In genomic region chr5:79621056-79621455, GRCh38 we compare ENCODE assay signal across 15 cellular contexts. TPM values are rescaled to one million over a fixed set of nuclear protein-coding genes. Genes with fewer than 3 reads are reported as not detected.
A peak's percentile ranks its signal among the peaks of the same experiment; 100 is the strongest.
DNase-seq lines count a peak whose midpoint lies in the region; FAIRE-seq and TF ChIP-seq lines count a peak whose summit lies in the region.
"Had no signal": no experiment of that assay in that cellular context is flagged by ENCODE, and none has a peak within 500 bp of the region (broad histone marks: within the 10 kb centered on the region; RNA-seq: fewer than 3 reads in every experiment).

No MANE protein-coding gene starts in this region.

- TF ChIP-seq CTCF in CD14-positive monocyte (IDR thresholded peaks at IDR 0.05) (no peak), cardiac fibroblast (IDR thresholded peaks at IDR 0.05; ENCODE audit: low read depth, low read length) (no peak)

- no peak overlapping the region for H2AK5ac ChIP-seq in mesenchymal stem cell (ENCODE audit: low read length, severe bottlenecking)

- H3K4ac ChIP-seq in mesenchymal stem cell (ENCODE audit: low read depth in 1 of 2, low read length in 2 of 2) = no peak overlapping the region

- H3K27me3 ChIP-seq in mesenchymal stem cell (ENCODE audit: control insufficient read depth in 1 of 2, insufficient read depth in 1 of 2, low read length in 2 of 2) = no peaks in the 10 kb centered on the region
- H3K27me3 ChIP-seq: neural progenitor cell had no signal

- no peak overlapping the region for H2AFZ ChIP-seq in mesenchymal stem cell (ENCODE audit: low read depth, low read length)
- H2AFZ ChIP-seq: neural progenitor cell had no signal

- CTCF ChIA-PET in activated CD4-positive, alpha-beta memory T cell treated with anti-CD3 and anti-CD28 coated beads for 36 hours (lab: Charles Lee) = interaction anchor here (0.7 kb wide), 1 partner anchor 168 kb away, joined by 3 read pairs; no protein-coding TSS in a partner anchor

- no peak for FAIRE-seq in frontal cortex (lab: Jason Lieb, UNC)

- H3K14ac ChIP-seq in mesenchymal stem cell (ENCODE audit: low read length in 2 of 2) = no peak overlapping the region

- DNase-seq in CD14-positive monocyte (ENCODE audit: low spot score) (no peak), LHCN-M2 (ENCODE audit: low read depth) (peak; percentile 47), cardiac fibroblast (ENCODE audit: low read depth in 2 of 2) (peak; percentile 10 to 87), mesenchymal stem cell (peak; percentile 60), NCI-H1092 (lab: John Stamatoyannopoulos, UW) (no peak), frontal cortex (ENCODE audit: low spot score in 2 of 2) (no peak), DMS114 treated with DMSO at 0.1 percent for 48 hours (lab: John Stamatoyannopoulos, UW; ENCODE audit: unreplicated experiment) (no peak)
- no peak for DNase-seq in activated CD4-positive, alpha-beta memory T cell treated with anti-CD3 and anti-CD28 coated beads for 36 hours
- DNase-seq: CD4-positive, CD25-positive, alpha-beta regulatory T cell; NCI-H1105 treated with DMSO at 0.1 percent for 48 hours; NCI-H524; SIG-M5 had no signal

- no peak overlapping the region for H2BK120ac ChIP-seq in mesenchymal stem cell (ENCODE audit: low read depth, low read length)

- intact Hi-C loops in CD14-positive monocyte (cut with micrococcal nuclease) = no loop called here
- intact Hi-C loops in activated CD4-positive, alpha-beta memory T cell treated with anti-CD3 and anti-CD28 coated beads for 36 hours (cut with micrococcal nuclease) = no loop called here

- peaks cover 67 to 82% of the 10 kb centered on the region in 2 donors for H3K36me3 Mint-ChIP-seq in CD14-positive monocyte
- H3K36me3 Mint-ChIP-seq in activated CD4-positive, alpha-beta memory T cell treated with anti-CD3 and anti-CD28 coated beads for 36 hours = peaks cover 56% of the 10 kb centered on the region

- H3K36me3 ChIP-seq in mesenchymal stem cell (ENCODE audit: control insufficient read depth in 1 of 2, insufficient read depth in 2 of 2, low read depth in 1 of 2, low read length in 2 of 2) = peaks cover 11 to 85% of the 10 kb centered on the region in 2 experiments

- peak overlapping the region in 4 of 7 donors; percentile 26 to 86 (median 34) for H3K27ac Mint-ChIP-seq in CD14-positive monocyte
- H3K27ac Mint-ChIP-seq in activated CD4-positive, alpha-beta memory T cell treated with anti-CD3 and anti-CD28 coated beads for 36 hours = no peak overlapping the region
- H3K27ac Mint-ChIP-seq: neural progenitor cell had no signal

- peaks cover 8% of the 10 kb centered on the region for H3K9me3 ChIP-seq in mesenchymal stem cell (ENCODE audit: control insufficient read depth, low read length)

- no peak overlapping the region for H3K23ac ChIP-seq in mesenchymal stem cell (ENCODE audit: low read length in 2 of 2)

- no peak overlapping the region for H2BK12ac ChIP-seq in mesenchymal stem cell (ENCODE audit: low read length in 2 of 2)

- no peak overlapping the region for H3K18ac ChIP-seq in mesenchymal stem cell (ENCODE audit: low read depth in 1 of 2, low read length in 2 of 2)

- no peak overlapping the region for H2BK15ac ChIP-seq in mesenchymal stem cell (ENCODE audit: low read depth, poor library complexity, severe bottlenecking)

- H3K79me1 ChIP-seq in mesenchymal stem cell (replicated peaks; ENCODE audit: low read length, poor library complexity, severe bottlenecking) = peaks cover 7% of the 10 kb centered on the region

- peaks cover 31% of the 10 kb centered on the region for H3K4me1 Mint-ChIP-seq in CD14-positive monocyte
- H3K4me1 Mint-ChIP-seq in activated CD4-positive, alpha-beta memory T cell treated with anti-CD3 and anti-CD28 coated beads for 36 hours (ENCODE audit: low read depth) = peaks cover 35% of the 10 kb centered on the region
- H3K4me1 Mint-ChIP-seq: neural progenitor cell had no signal

- H3K27me3 Mint-ChIP-seq in CD14-positive monocyte (ENCODE audit: low read depth in 3 of 3) = no peaks in the 10 kb centered on the region
- H3K27me3 Mint-ChIP-seq in activated CD4-positive, alpha-beta memory T cell treated with anti-CD3 and anti-CD28 coated beads for 36 hours = no peaks in the 10 kb centered on the region
- H3K27me3 Mint-ChIP-seq: CD4-positive, CD25-positive, alpha-beta regulatory T cell; central memory CD8-positive, alpha-beta T cell had no signal

- no peak overlapping the region for H3K9ac ChIP-seq in mesenchymal stem cell (ENCODE audit: low read length)
- H3K9ac ChIP-seq: neural progenitor cell had no signal

- H3K4me2 ChIP-seq in mesenchymal stem cell (ENCODE audit: low read length, poor library complexity, severe bottlenecking) = no peak overlapping the region
- H3K4me2 ChIP-seq: neural progenitor cell had no signal

- H3K27ac ChIP-seq in mesenchymal stem cell (ENCODE audit: low read length, poor library complexity, severe bottlenecking) = no peak overlapping the region
- H3K27ac ChIP-seq: neural progenitor cell, VCaP had no signal

- H2BK5ac ChIP-seq in mesenchymal stem cell (ENCODE audit: low read depth, low read length, poor library complexity, severe bottlenecking) = no peak overlapping the region

- WGBS in mesenchymal stem cell = 100% methylated on average over 1 of the region's 2 CpGs

- H4K8ac ChIP-seq in mesenchymal stem cell (ENCODE audit: low read length) = no peak overlapping the region

- POLR2A ChIA-PET in activated CD4-positive, alpha-beta memory T cell treated with anti-CD3 and anti-CD28 coated beads for 36 hours (lab: Charles Lee) = interaction anchor here (1.1 kb wide), 1 partner anchor 60 kb away, joined by 3 read pairs; no protein-coding TSS in a partner anchor

- H3K4me3 Mint-ChIP-seq in CD14-positive monocyte = no peak overlapping the region
- no peak overlapping the region for H3K4me3 Mint-ChIP-seq in activated CD4-positive, alpha-beta memory T cell treated with anti-CD3 and anti-CD28 coated beads for 36 hours
- H3K4me3 Mint-ChIP-seq: central memory CD8-positive, alpha-beta T cell; neural progenitor cell had no signal

- no peaks in the 10 kb centered on the region for H3K4me1 ChIP-seq in mesenchymal stem cell (ENCODE audit: control insufficient read depth, insufficient read depth, low read depth, low read length)
- H3K4me1 ChIP-seq: neural progenitor cell had no signal

- H3K4me3 ChIP-seq in cardiac fibroblast (replicated peaks in 1 of 2; ENCODE audit: low read depth in 2 of 2, low read length in 2 of 2) (no peak overlapping the region), mesenchymal stem cell (ENCODE audit: insufficient read depth in 1 of 2, low read depth in 1 of 2, low read length in 2 of 2) (no peak overlapping the region)
- H3K4me3 ChIP-seq: neural progenitor cell had no signal

- no peak overlapping the region for H4K91ac ChIP-seq in mesenchymal stem cell (ENCODE audit: low read length)

- H3K9me3 Mint-ChIP-seq in CD14-positive monocyte = peaks cover 0 to 10% (median 0%) of the 10 kb centered on the region in 7 donors
- H3K9me3 Mint-ChIP-seq in activated CD4-positive, alpha-beta memory T cell treated with anti-CD3 and anti-CD28 coated beads for 36 hours = peaks cover 15% of the 10 kb centered on the region

RNA-seq across cellular contexts. Expression of gene TENT2, which starts 8.8 kb away (rescaled TPM):
- 10 to 100 TPM; 31.9 to 41.3 TPM for polyA plus RNA-seq in CD14-positive monocyte
- total RNA-seq in LHCN-M2 (2014; rRNA removed) (30.6 and 32.8 TPM in 2 replicates), frontal cortex (51.0 TPM)
- 12.5 TPM for polyA plus RNA-seq in LHCN-M2 (2012)
- 23.4 TPM for polyA plus RNA-seq in mesenchymal stem cell (2013, experiment 1 of 2)
- polyA plus RNA-seq in mesenchymal stem cell (2013, experiment 2 of 2) = 24.4 TPM
- total RNA-seq in activated CD4-positive, alpha-beta memory T cell treated with anti-CD3 and anti-CD28 coated beads for 36 hours = 10 to 100 TPM; 75.9 to 76.8 TPM

Comparison
In these comparisons a context has a peak if more than half of its experiments do, and no peak if none do; other contexts are left out.
1. DNase-seq: peak in LHCN-M2 (single experiment), cardiac fibroblast (2 of 2) and mesenchymal stem cell (single experiment); none in CD14-positive monocyte (single experiment), NCI-H1092 (single experiment), frontal cortex (0 of 2), activated CD4-positive, alpha-beta memory T cell treated with anti-CD3 and anti-CD28 coated beads for 36 hours (single experiment) and DMS114 treated with DMSO at 0.1 percent for 48 hours (single experiment).